18 cellular contexts compared by ENCODE assay signal in genomic region chr10:53256623-53257022, GRCh38.
DNase-seq lines count a peak whose midpoint lies in the region; ATAC-seq and TF ChIP-seq lines count a peak whose summit lies in the region.
"Had no signal": no experiment of that assay in that cellular context is flagged by ENCODE, and none has a peak within 500 bp of the region (broad histone marks: within the 10 kb centered on the region; RNA-seq: fewer than 3 reads in every experiment).

No MANE protein-coding gene starts in this region.

- POLR2A ChIA-PET in WTC11 (lab: Charles Lee) = no interaction called here

- peaks cover 32 to 33% of the 10 kb centered on the region in 2 experiments for H3K9me3 Mint-ChIP-seq in H9
- H3K9me3 Mint-ChIP-seq in WTC11 = peaks cover 41% of the 10 kb centered on the region

- H3K14ac ChIP-seq in H9 (ENCODE audit: insufficient read depth, low read length) = no peak overlapping the region
- H3K14ac ChIP-seq in trophoblast cell (ENCODE audit: low read length) = no peak overlapping the region

- H3K4me1 ChIP-seq in H9 (ENCODE audit: insufficient read depth, low read length) (peaks cover 5% of the 10 kb centered on the region; the same call in 1 of the 2 replicates), trophoblast cell (ENCODE audit: control insufficient read depth in 1 of 2, insufficient read depth in 2 of 2, low read length in 2 of 2) (peaks cover 2 to 5% of the 10 kb centered on the region in 2 experiments)
- H3K4me1 ChIP-seq: testis had no signal

- H3T11ph ChIP-seq in H9 (ENCODE audit: low read length) = no peak overlapping the region

- H3K9me3 ChIP-seq in H9 (ENCODE audit: control insufficient read depth, low read depth, low read length) (peaks cover 18% of the 10 kb centered on the region), trophoblast cell (ENCODE audit: insufficient read depth, low read depth, low read length) (peaks cover 4% of the 10 kb centered on the region)
- H3K9me3 ChIP-seq: SK-N-SH, testis had no signal

- no peak overlapping the region for H4K12ac ChIP-seq in trophoblast cell (ENCODE audit: low read depth, low read length)

- H3K9ac ChIP-seq in H9 (ENCODE audit: extremely low read depth, insufficient read length, low read length) = no peak overlapping the region
- H3K9ac ChIP-seq in trophoblast cell (ENCODE audit: low read length) = no peak overlapping the region
- H3K9ac ChIP-seq: SK-N-SH had no signal

- peak overlapping the region; percentile 88 for H3K27ac ChIP-seq in H9 (ENCODE audit: insufficient read length, low read depth, low read length)
- peak overlapping the region; percentile 69 for H3K27ac ChIP-seq in trophoblast cell (ENCODE audit: low read depth, low read length)
- H3K27ac ChIP-seq: testis had no signal

- DNase-seq in H9 (peak; percentile 31), WTC11 (ENCODE audit: low spot score) (no peak), iPS DF 19.7 (ENCODE audit: low read depth, low spot score) (peak; percentile 91), trophoblast cell (peak; percentile 80 to 95), NCI-H1048 (lab: John Stamatoyannopoulos, UW) (no peak), foreskin melanocyte (no peak)
- DNase-seq: activated CD4-positive, CD25-positive, alpha-beta regulatory T cell treated with anti-CD3 and anti-CD28 coated beads, Interleukin-2, amount 50 U/mL, for 72 hours; DMS79; NCI-H1436; NCI-H82; SK-N-SH; T1000; testis had no signal

- peaks cover 0 to 4% of the 10 kb centered on the region in 2 experiments for H3K36me3 ChIP-seq in trophoblast cell (ENCODE audit: control insufficient read depth in 1 of 2, insufficient read depth in 2 of 2, low read length in 2 of 2)

- H2AK5ac ChIP-seq in H9 (ENCODE audit: insufficient read length, low read length) (no peak overlapping the region), trophoblast cell (ENCODE audit: low read length) (no peak overlapping the region)

- H3K4ac ChIP-seq in H9 (ENCODE audit: low read depth, low read length) (no peak overlapping the region), trophoblast cell (ENCODE audit: low read depth, low read length) (no peak overlapping the region)

- no peak overlapping the region for H4K5ac ChIP-seq in H9 (ENCODE audit: insufficient read length, low read depth, low read length)

- H3K27ac Mint-ChIP-seq in H9 (peak overlapping the region; percentile 63 to 87 (median 85); a peak in 5 of 7 replicates), WTC11 (peak overlapping the region; percentile 89)
- H3K27ac Mint-ChIP-seq: activated naive CD8-positive, alpha-beta T cell; stimulated activated memory B cell treated with anti-CD40 and anti-IgM and Interleukin-4, amounts not matched to agents 10 μg/mL and 1 μg/mL and 100 μg/mL, for 72 hours had no signal

- CTCF ChIA-PET in WTC11 (lab: Charles Lee) = no interaction called here

- TF ChIP-seq CTCF in H9 (conservative IDR thresholded peaks at IDR 0.05) (no peak), WTC11 (IDR thresholded peaks at IDR 0.05) (no peak)

- ATAC-seq in WTC11 = peak; percentile 94
- no peak for ATAC-seq in HG02759 (IDR thresholded peaks at IDR 0.05; ENCODE audit: unreplicated experiment)
- no peak for ATAC-seq in HG03095 (IDR thresholded peaks at IDR 0.05; ENCODE audit: unreplicated experiment)
- ATAC-seq: sciatic nerve; stimulated activated memory B cell treated with anti-CD40 and anti-IgM and Interleukin-4, amounts not matched to agents 10 μg/mL and 1 μg/mL and 100 μg/mL, for 72 hours had no signal

- H2BK120ac ChIP-seq in H9 (ENCODE audit: low read depth, low read length, poor library complexity, severe bottlenecking) (no peak overlapping the region), trophoblast cell (ENCODE audit: insufficient read depth, low read length, poor library complexity) (peak overlapping the region; percentile 51)

- H2BK5ac ChIP-seq in H9 (ENCODE audit: insufficient read length, low read length) (no peak overlapping the region), trophoblast cell (ENCODE audit: low read depth, low read length, poor library complexity) (no peak overlapping the region)

- no peak overlapping the region for H2BK20ac ChIP-seq in H9 (ENCODE audit: low read depth, low read length, poor library complexity, severe bottlenecking)

- H3K36me3 Mint-ChIP-seq in H9 (ENCODE audit: insufficient read depth in 1 of 3, low read depth in 3 of 3) (peaks cover 31 to 42% (median 32%) of the 10 kb centered on the region in 3 experiments), WTC11 (peaks cover 42% of the 10 kb centered on the region)
- H3K36me3 Mint-ChIP-seq: activated naive CD8-positive, alpha-beta T cell; stimulated activated memory B cell treated with anti-CD40 and anti-IgM and Interleukin-4, amounts not matched to agents 10 μg/mL and 1 μg/mL and 100 μg/mL, for 72 hours had no signal

- H3K4me1 Mint-ChIP-seq in H9 (peaks cover 12 to 22% of the 10 kb centered on the region in 2 experiments), WTC11 (peaks cover 21% of the 10 kb centered on the region)
- H3K4me1 Mint-ChIP-seq: stimulated activated memory B cell treated with anti-CD40 and anti-IgM and Interleukin-4, amounts not matched to agents 10 μg/mL and 1 μg/mL and 100 μg/mL, for 72 hours had no signal

- no peaks in the 10 kb centered on the region for H4K20me1 ChIP-seq in H9 (ENCODE audit: control insufficient read depth, insufficient read depth, insufficient read length)

- no peak overlapping the region for H2AFZ ChIP-seq in H9 (ENCODE audit: low read length)
- no peak overlapping the region for H2AFZ ChIP-seq in trophoblast cell (ENCODE audit: insufficient read depth, low read length, poor library complexity)

- H3K27me3 ChIP-seq in H9 (ENCODE audit: insufficient read depth, low read length) (no peaks in the 10 kb centered on the region), trophoblast cell (ENCODE audit: insufficient read depth, low read length) (no peaks in the 10 kb centered on the region)
- H3K27me3 ChIP-seq: testis had no signal

- H3K18ac ChIP-seq in H9 (ENCODE audit: insufficient read length, low read depth, low read length) (no peak overlapping the region), trophoblast cell (ENCODE audit: low read length) (no peak overlapping the region)

- H3K4me3 Mint-ChIP-seq in H9 (no peak overlapping the region), WTC11 (no peak overlapping the region)
- H3K4me3 Mint-ChIP-seq: activated naive CD8-positive, alpha-beta T cell; stimulated activated memory B cell treated with anti-CD40 and anti-IgM and Interleukin-4, amounts not matched to agents 10 μg/mL and 1 μg/mL and 100 μg/mL, for 72 hours had no signal

- H4K8ac ChIP-seq in H9 (replicated peaks; ENCODE audit: insufficient read length, low read depth, low read length) = no peak overlapping the region
- peak overlapping the region; percentile 65 for H4K8ac ChIP-seq in trophoblast cell (ENCODE audit: low read depth, low read length)

- H3K79me2 ChIP-seq in H9 (ENCODE audit: insufficient read depth, low read length) (no peaks in the 10 kb centered on the region), trophoblast cell (ENCODE audit: control insufficient read depth, insufficient read depth, low read length, poor library complexity) (no peaks in the 10 kb centered on the region)

- H3K23ac ChIP-seq in H9 (ENCODE audit: insufficient read length, low read depth, low read length) (no peak overlapping the region), trophoblast cell (ENCODE audit: low read length) (no peak overlapping the region)

- H3K4me2 ChIP-seq in H9 (ENCODE audit: insufficient read depth, insufficient read length, low read length) (no peak overlapping the region), trophoblast cell (ENCODE audit: low read length) (no peak overlapping the region)
- H3K4me2 ChIP-seq: SK-N-SH had no signal

- H2BK15ac ChIP-seq in H9 (ENCODE audit: low read depth, low read length) = no peak overlapping the region

- H3K79me1 ChIP-seq in H9 (ENCODE audit: insufficient read depth, low read depth, low read length, poor library complexity, severe bottlenecking) (no peaks in the 10 kb centered on the region), trophoblast cell (ENCODE audit: low read length) (peaks cover 4% of the 10 kb centered on the region)

- no peaks in the 10 kb centered on the region for H3K27me3 Mint-ChIP-seq in H9 (ENCODE audit: low read depth)
- H3K27me3 Mint-ChIP-seq in WTC11 (ENCODE audit: low read depth) = no peaks in the 10 kb centered on the region
- H3K27me3 Mint-ChIP-seq: activated naive CD8-positive, alpha-beta T cell; stimulated activated memory B cell treated with anti-CD40 and anti-IgM and Interleukin-4, amounts not matched to agents 10 μg/mL and 1 μg/mL and 100 μg/mL, for 72 hours had no signal

- no peak overlapping the region for H4K91ac ChIP-seq in H9 (ENCODE audit: insufficient read length, low read depth, low read length)
- H4K91ac ChIP-seq in trophoblast cell (ENCODE audit: low read depth, low read length) = peak overlapping the region; percentile 73

- no peak overlapping the region for H3K56ac ChIP-seq in H9 (ENCODE audit: insufficient read length, low read depth, low read length)

- no peaks in the 10 kb centered on the region for H3K23me2 ChIP-seq in H9 (ENCODE audit: insufficient read length, low read depth, low read length, poor library complexity, severe bottlenecking)

- no peak overlapping the region for H2BK12ac ChIP-seq in H9 (ENCODE audit: insufficient read length, low read depth, low read length)
- peak overlapping the region; percentile 64 for H2BK12ac ChIP-seq in trophoblast cell (ENCODE audit: low read length)

- H3K4me3 ChIP-seq in trophoblast cell (ENCODE audit: low read depth, low read length) = no peak overlapping the region
- H3K4me3 ChIP-seq: testis had no signal

TF ChIP-seq in WTC11, 78 proteins besides CTCF, POLR2A, EP300 and RAD21:
- TF ChIP-seq TEAD1 (CRISPR knock-in tag; IDR thresholded peaks at IDR 0.05) = peak; percentile 34; the same call in 1 of the 2 replicates
- 0 out of 2 replicates have a peak, but pooled peaks have one; percentile 18 for TF ChIP-seq ETV6 (CRISPR knock-in tag; IDR thresholded peaks at IDR 0.05)
- no peak for TF ChIP-seq CDX4 (CRISPR knock-in tag; IDR thresholded peaks at IDR 0.05; ENCODE audit: borderline replicate concordance)

Comparison
In these comparisons a context has a peak if more than half of its experiments do, and no peak if none do; other contexts are left out.
1. DNase-seq: peak in H9 (single experiment), iPS DF 19.7 (single experiment) and trophoblast cell (2 of 2); none in WTC11 (single experiment), NCI-H1048 (single experiment) and foreskin melanocyte (single experiment).